Comparison of ENCODE assay signal across 13 cellular contexts in the genomic region with DNA sequence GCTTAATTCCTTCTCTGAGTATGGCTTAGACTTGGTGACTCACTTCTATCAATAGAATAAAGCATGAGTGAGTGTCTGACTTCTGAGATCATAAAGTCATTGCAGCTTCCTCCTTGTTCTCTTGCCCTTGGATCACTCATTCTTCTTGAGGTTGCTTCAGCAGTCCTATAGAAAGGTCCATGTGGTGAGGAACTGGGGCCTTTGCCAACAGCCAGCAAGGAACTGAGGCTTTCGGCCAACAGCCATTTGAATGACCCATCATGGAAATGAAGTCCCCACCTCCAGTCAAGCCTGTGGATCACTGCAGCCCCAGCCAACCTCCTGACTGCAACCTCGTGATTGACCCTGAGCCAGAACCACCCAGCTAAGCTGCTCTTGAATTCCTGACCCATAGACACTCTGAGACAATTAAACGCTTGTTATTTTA.
A peak's percentile ranks its signal among the peaks of the same experiment; 100 is the strongest.
DNase-seq lines count a peak whose midpoint lies in the region; ATAC-seq, FAIRE-seq and TF ChIP-seq lines count a peak whose summit lies in the region.
"Had no signal": no experiment of that assay in that cellular context is flagged by ENCODE, and none has a peak within 500 bp of the region (broad histone marks: within the 10 kb centered on the region; RNA-seq: fewer than 3 reads in every experiment).

No MANE protein-coding gene starts in this region.

- no peak overlapping the region for H3K4me3 ChIP-seq in cardiac fibroblast (replicated peaks in 1 of 2; ENCODE audit: low read depth in 2 of 2, low read length in 2 of 2)
- H3K4me3 ChIP-seq: Peyer's patch had no signal

- peak overlapping the region; percentile 13 for H3K27ac Mint-ChIP-seq in activated naive CD8-positive, alpha-beta T cell treated with anti-CD3 and anti-CD28 coated beads, Interleukin-2, amount 50 U/mL, for 24 hours
- H3K27ac Mint-ChIP-seq in activated naive CD8-positive, alpha-beta T cell treated with anti-CD3 and anti-CD28 coated beads for 36 hours: no peak overlapping the region
- H3K27ac Mint-ChIP-seq: activated CD4-positive, alpha-beta memory T cell treated with anti-CD3 and anti-CD28 coated beads, Interleukin-2, amount 10 ng/mL, durations not matched to agents 7 days and 5 days; B cell; dendritic cell treated with granulocyte-macrophage colony-stimulating factor and Interleukin-4, amounts not matched to agents 40 ng/mL and 50 ng/mL, for 4 days; mesothelial cell of epicardium had no signal

- H3K4me3 Mint-ChIP-seq in activated naive CD8-positive, alpha-beta T cell treated with anti-CD3 and anti-CD28 coated beads, Interleukin-2, amount 50 U/mL, for 24 hours: no peak overlapping the region
- H3K4me3 Mint-ChIP-seq in activated naive CD8-positive, alpha-beta T cell treated with anti-CD3 and anti-CD28 coated beads for 36 hours: no peak overlapping the region
- H3K4me3 Mint-ChIP-seq: activated CD4-positive, alpha-beta memory T cell treated with anti-CD3 and anti-CD28 coated beads, Interleukin-2, amount 10 ng/mL, durations not matched to agents 7 days and 5 days; B cell; dendritic cell treated with granulocyte-macrophage colony-stimulating factor and Interleukin-4, amounts not matched to agents 40 ng/mL and 50 ng/mL, for 4 days; mesothelial cell of epicardium had no signal

- ATAC-seq in activated naive CD8-positive, alpha-beta T cell treated with anti-CD3 and anti-CD28 coated beads, Interleukin-2, amount 50 U/mL, for 24 hours: no peak

- in situ Hi-C loops in ACHN (cut with HindIII; ENCODE audit: low pct_ligation_motif_present, low pct_unique_long_range_greater_than_20kb, low sequenced_read_pairs): loop anchor here (25.0 kb wide), 1 partner anchor 151 kb away; no protein-coding TSS in a partner anchor

- H3K4me1 Mint-ChIP-seq in activated naive CD8-positive, alpha-beta T cell treated with anti-CD3 and anti-CD28 coated beads, Interleukin-2, amount 50 U/mL, for 24 hours: peaks cover 9% of the 10 kb centered on the region
- peaks cover 7% of the 10 kb centered on the region for H3K4me1 Mint-ChIP-seq in activated naive CD8-positive, alpha-beta T cell treated with anti-CD3 and anti-CD28 coated beads for 36 hours
- H3K4me1 Mint-ChIP-seq: activated CD4-positive, alpha-beta memory T cell treated with anti-CD3 and anti-CD28 coated beads, Interleukin-2, amount 10 ng/mL, durations not matched to agents 7 days and 5 days; B cell had no signal

- no peak for FAIRE-seq in urothelium cell line (lab: Jason Lieb, UNC)

- DNase-seq in activated naive CD8-positive, alpha-beta T cell treated with anti-CD3 and anti-CD28 coated beads, Interleukin-2, amount 50 U/mL, for 24 hours: no peak
- DNase-seq in activated naive CD8-positive, alpha-beta T cell treated with anti-CD3 and anti-CD28 coated beads for 36 hours: no peak
- DNase-seq in cardiac fibroblast (ENCODE audit: low read depth in 2 of 2) (peak; percentile 98 to 100), hypothalamus (lab: John Stamatoyannopoulos, UW) (peak in 36 of 51 donors; percentile 6 to 83 (median 42)), urothelium cell line (ENCODE audit: low spot score) (peak; percentile 57), OCI-M2 (lab: John Stamatoyannopoulos, UW; ENCODE audit: unreplicated experiment) (no peak), COR-L47 (lab: John Stamatoyannopoulos, UW) (no peak), ACHN (no peak)
- DNase-seq: activated CD4-positive, alpha-beta memory T cell treated with anti-CD3 and anti-CD28 coated beads, Interleukin-2, amount 10 ng/mL, durations not matched to agents 7 days and 5 days; Peyer's patch had no signal

- no peak for TF ChIP-seq CTCF in cardiac fibroblast (IDR thresholded peaks at IDR 0.05; ENCODE audit: low read depth, low read length)

- no peaks in the 10 kb centered on the region for H3K27me3 Mint-ChIP-seq in activated naive CD8-positive, alpha-beta T cell treated with anti-CD3 and anti-CD28 coated beads, Interleukin-2, amount 50 U/mL, for 24 hours
- peaks cover 6% of the 10 kb centered on the region for H3K27me3 Mint-ChIP-seq in activated naive CD8-positive, alpha-beta T cell treated with anti-CD3 and anti-CD28 coated beads for 36 hours
- H3K27me3 Mint-ChIP-seq: activated CD4-positive, alpha-beta memory T cell treated with anti-CD3 and anti-CD28 coated beads, Interleukin-2, amount 10 ng/mL, durations not matched to agents 7 days and 5 days; B cell had no signal

- no peaks in the 10 kb centered on the region for H3K36me3 Mint-ChIP-seq in activated naive CD8-positive, alpha-beta T cell treated with anti-CD3 and anti-CD28 coated beads, Interleukin-2, amount 50 U/mL, for 24 hours (ENCODE audit: low read depth)
- no peaks in the 10 kb centered on the region for H3K36me3 Mint-ChIP-seq in activated naive CD8-positive, alpha-beta T cell treated with anti-CD3 and anti-CD28 coated beads for 36 hours
- H3K36me3 Mint-ChIP-seq: mesothelial cell of epicardium had no signal

- no peaks in the 10 kb centered on the region for H3K9me3 Mint-ChIP-seq in activated naive CD8-positive, alpha-beta T cell treated with anti-CD3 and anti-CD28 coated beads, Interleukin-2, amount 50 U/mL, for 24 hours
- no peaks in the 10 kb centered on the region for H3K9me3 Mint-ChIP-seq in activated naive CD8-positive, alpha-beta T cell treated with anti-CD3 and anti-CD28 coated beads for 36 hours
- H3K9me3 Mint-ChIP-seq: activated CD4-positive, alpha-beta memory T cell treated with anti-CD3 and anti-CD28 coated beads, Interleukin-2, amount 10 ng/mL, durations not matched to agents 7 days and 5 days; dendritic cell treated with granulocyte-macrophage colony-stimulating factor and Interleukin-4, amounts not matched to agents 40 ng/mL and 50 ng/mL, for 4 days; mesothelial cell of epicardium had no signal

Comparison
In these comparisons a context has a peak if more than half of its experiments do, and no peak if none do; other contexts are left out.
1. DNase-seq: peak in cardiac fibroblast (2 of 2), hypothalamus (36 of 51) and urothelium cell line (single experiment); none in activated naive CD8-positive, alpha-beta T cell treated with anti-CD3 and anti-CD28 coated beads, Interleukin-2, amount 50 U/mL, for 24 hours (single experiment), activated naive CD8-positive, alpha-beta T cell treated with anti-CD3 and anti-CD28 coated beads for 36 hours (single experiment), OCI-M2 (single experiment), COR-L47 (single experiment) and ACHN (single experiment).